In the genomic region with DNA sequence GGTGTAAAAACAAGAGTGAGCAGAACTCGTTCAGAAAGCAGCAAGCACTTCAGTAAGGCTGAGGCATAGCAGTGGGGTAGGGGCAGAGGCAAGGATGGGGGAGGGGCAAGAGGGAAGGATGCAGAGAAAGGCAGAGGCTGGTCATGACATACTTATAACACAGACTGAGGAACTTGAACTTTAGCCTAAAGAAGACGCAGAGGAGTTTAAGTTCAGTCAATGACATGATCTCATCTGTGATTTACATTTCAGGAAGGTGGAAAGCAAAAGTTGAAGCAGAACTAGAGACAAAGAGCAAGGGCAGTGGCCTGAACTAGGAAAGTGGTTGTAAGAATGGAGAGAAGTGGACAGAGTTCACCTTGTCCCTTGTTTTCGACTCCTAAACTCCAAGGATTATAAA, we compare ENCODE assay signal across 1 cellular context.
TF ChIP-seq lines count a peak whose summit lies in the region.

No MANE protein-coding gene starts in this region.

TF ChIP-seq in H1, 55 proteins besides CTCF, POLR2A, EP300 and RAD21 (continued from another document):
- TF ChIP-seq CREB1 (IDR thresholded peaks at IDR 0.05): no peak
